Comparison of ENCODE assay signal across 16 cellular contexts in genomic region chr17:2799653-2800052, GRCh38. TPM values are rescaled to one million over a fixed set of nuclear protein-coding genes. Genes with fewer than 3 reads are reported as not detected.
DNase-seq lines count a peak whose midpoint lies in the region; ATAC-seq and TF ChIP-seq lines count a peak whose summit lies in the region.
"Had no signal": no experiment of that assay in that cellular context is flagged by ENCODE, and none has a peak within 500 bp of the region (broad histone marks: within the 10 kb centered on the region; RNA-seq: fewer than 3 reads in every experiment).

No MANE protein-coding gene starts in this region.

- peaks cover 0 to 40% (median 6%) of the 10 kb centered on the region in 9 donors for H3K4me1 ChIP-seq in heart right ventricle
- H3K4me1 ChIP-seq in effector memory CD4-positive, alpha-beta T cell (ENCODE audit: control insufficient read depth, insufficient read depth, low read length, poor library complexity, severe bottlenecking) = peaks cover 35% of the 10 kb centered on the region

- WGBS in heart right ventricle, 2 donors = 59 to 60% methylated on average over 7 of the region's 7 CpGs

- H3K27me3 Mint-ChIP-seq in activated CD4-positive, alpha-beta T cell treated with anti-CD3 and anti-CD28 coated beads, Interleukin-2, amount 10 ng/mL, durations not matched to agents 7 days and 5 days = peaks cover 12% of the 10 kb centered on the region
- H3K27me3 Mint-ChIP-seq in T-helper 17 cell = no peaks in the 10 kb centered on the region
- peaks cover 67% of the 10 kb centered on the region for H3K27me3 Mint-ChIP-seq in activated naive CD4-positive, alpha-beta T cell treated with anti-CD3 and anti-CD28 coated beads, Interleukin-2, amount 10 ng/mL, durations not matched to agents 7 days and 5 days

- no peak for TF ChIP-seq CTCF in heart right ventricle (IDR thresholded peaks at IDR 0.05)

- intact Hi-C loops in heart right ventricle (cut with DNase I) = no loop called here

- no peak overlapping the region for H3K4me3 Mint-ChIP-seq in activated CD4-positive, alpha-beta T cell treated with anti-CD3 and anti-CD28 coated beads, Interleukin-2, amount 10 ng/mL, durations not matched to agents 7 days and 5 days
- no peak overlapping the region for H3K4me3 Mint-ChIP-seq in T-helper 17 cell
- H3K4me3 Mint-ChIP-seq in activated naive CD4-positive, alpha-beta T cell treated with anti-CD3 and anti-CD28 coated beads, Interleukin-2, amount 10 ng/mL, durations not matched to agents 7 days and 5 days = no peak overlapping the region
- H3K4me3 Mint-ChIP-seq: H9 had no signal

- no peaks in the 10 kb centered on the region for H3K9me3 Mint-ChIP-seq in activated CD4-positive, alpha-beta T cell treated with anti-CD3 and anti-CD28 coated beads, Interleukin-2, amount 10 ng/mL, durations not matched to agents 7 days and 5 days
- no peaks in the 10 kb centered on the region for H3K9me3 Mint-ChIP-seq in activated naive CD4-positive, alpha-beta T cell treated with anti-CD3 and anti-CD28 coated beads, Interleukin-2, amount 10 ng/mL, durations not matched to agents 7 days and 5 days
- H3K9me3 Mint-ChIP-seq: H9 had no signal

- H3K4me3 ChIP-seq in heart right ventricle = no peak overlapping the region
- no peak overlapping the region for H3K4me3 ChIP-seq in effector memory CD4-positive, alpha-beta T cell (ENCODE audit: insufficient read depth, low read depth, low read length, poor library complexity, severe bottlenecking)

- POLR2A ChIA-PET in activated CD4-positive, alpha-beta T cell treated with anti-CD3 and anti-CD28 coated beads, Interleukin-2, amount 10 ng/mL, durations not matched to agents 7 days and 5 days (lab: Charles Lee) = no interaction called here

- H3K36me3 Mint-ChIP-seq in activated CD4-positive, alpha-beta T cell treated with anti-CD3 and anti-CD28 coated beads, Interleukin-2, amount 10 ng/mL, durations not matched to agents 7 days and 5 days (ENCODE audit: low read depth) = peaks cover 52% of the 10 kb centered on the region
- H3K36me3 Mint-ChIP-seq in T-helper 17 cell (ENCODE audit: low read depth) = peaks cover 11% of the 10 kb centered on the region
- peaks cover 47% of the 10 kb centered on the region for H3K36me3 Mint-ChIP-seq in activated naive CD4-positive, alpha-beta T cell treated with anti-CD3 and anti-CD28 coated beads, Interleukin-2, amount 10 ng/mL, durations not matched to agents 7 days and 5 days

- H3K27me3 ChIP-seq in heart right ventricle = peaks cover 0 to 25% (median 13%) of the 10 kb centered on the region in 7 donors
- H3K27me3 ChIP-seq in effector memory CD4-positive, alpha-beta T cell (replicated peaks; ENCODE audit: control insufficient read depth, insufficient read depth, low read length, poor library complexity, severe bottlenecking) = no peaks in the 10 kb centered on the region

- no peak for ATAC-seq in T-helper 17 cell
- ATAC-seq in heart right ventricle = peak in 7 of 8 donors; percentile 63 to 73 (median 67)
- no peak for ATAC-seq in HG02759 (IDR thresholded peaks at IDR 0.05; ENCODE audit: unreplicated experiment)

- H3K9me3 ChIP-seq in T-helper 17 cell (ENCODE audit: control insufficient read depth, low read length, poor library complexity, severe bottlenecking) (no peaks in the 10 kb centered on the region), heart right ventricle (no peaks in the 10 kb centered on the region)
- H3K9me3 ChIP-seq in effector memory CD4-positive, alpha-beta T cell (ENCODE audit: control insufficient read depth, low read length) = no peaks in the 10 kb centered on the region

- no peak for DNase-seq in activated CD4-positive, alpha-beta T cell treated with anti-CD3 and anti-CD28 coated beads, Interleukin-2, amount 10 ng/mL, durations not matched to agents 7 days and 5 days
- no peak for DNase-seq in activated CD4-positive, alpha-beta T cell treated with anti-CD3 and anti-CD28 coated beads for 48 hours
- DNase-seq in T-helper 17 cell (no peak), heart right ventricle (peak; percentile 23 to 38), occipital lobe (lab: John Stamatoyannopoulos, UW) (peak; percentile 31)
- DNase-seq in effector memory CD4-positive, alpha-beta T cell = no peak
- no peak for DNase-seq in activated naive CD4-positive, alpha-beta T cell treated with anti-CD3 and anti-CD28 coated beads, Interleukin-2, amount 10 ng/mL, durations not matched to agents 7 days and 5 days
- DNase-seq: H9, Karpas-422, NCI-H1105, NCI-H187 treated with DMSO at 0.1 percent for 48 hours, NCI-H345, NCI-H69 had no signal

- peak overlapping the region; percentile 9 for H3K27ac Mint-ChIP-seq in activated CD4-positive, alpha-beta T cell treated with anti-CD3 and anti-CD28 coated beads, Interleukin-2, amount 10 ng/mL, durations not matched to agents 7 days and 5 days
- peak overlapping the region; percentile 92 for H3K27ac Mint-ChIP-seq in T-helper 17 cell
- no peak overlapping the region for H3K27ac Mint-ChIP-seq in activated naive CD4-positive, alpha-beta T cell treated with anti-CD3 and anti-CD28 coated beads, Interleukin-2, amount 10 ng/mL, durations not matched to agents 7 days and 5 days

- H3K4me1 Mint-ChIP-seq in activated CD4-positive, alpha-beta T cell treated with anti-CD3 and anti-CD28 coated beads, Interleukin-2, amount 10 ng/mL, durations not matched to agents 7 days and 5 days = peaks cover 54% of the 10 kb centered on the region
- H3K4me1 Mint-ChIP-seq in T-helper 17 cell = peaks cover 54% of the 10 kb centered on the region
- H3K4me1 Mint-ChIP-seq in activated naive CD4-positive, alpha-beta T cell treated with anti-CD3 and anti-CD28 coated beads, Interleukin-2, amount 10 ng/mL, durations not matched to agents 7 days and 5 days = peaks cover 51% of the 10 kb centered on the region

- CTCF ChIA-PET in activated CD4-positive, alpha-beta T cell treated with anti-CD3 and anti-CD28 coated beads, Interleukin-2, amount 10 ng/mL, durations not matched to agents 7 days and 5 days (lab: Charles Lee) = interaction anchor here (1.8 to 2.0 kb wide), 2 partner anchors 14 to 15 kb away, joined by 6 read pairs; no protein-coding TSS in a partner anchor
- CTCF ChIA-PET in activated naive CD4-positive, alpha-beta T cell treated with anti-CD3 and anti-CD28 coated beads, Interleukin-2, amount 10 ng/mL, durations not matched to agents 7 days and 5 days (lab: Charles Lee) = interaction anchor here (1.5 kb wide), 1 partner anchor 13 kb away, joined by 4 read pairs; no protein-coding TSS in a partner anchor

- H3K36me3 ChIP-seq in heart right ventricle = no peaks in the 10 kb centered on the region
- peaks cover 26% of the 10 kb centered on the region for H3K36me3 ChIP-seq in effector memory CD4-positive, alpha-beta T cell (ENCODE audit: control insufficient read depth, insufficient read depth, low read length)

- H3K27ac ChIP-seq in heart right ventricle = no peak overlapping the region
- H3K27ac ChIP-seq in effector memory CD4-positive, alpha-beta T cell (ENCODE audit: insufficient read depth, low read length, poor library complexity, severe bottlenecking) = no peak overlapping the region

RNA-seq across cellular contexts. Expression of gene RAP1GAP2, which starts 3.4 kb away (rescaled TPM):
- 10 to 100 TPM; 27.8 to 37.3 TPM for total RNA-seq in activated CD4-positive, alpha-beta T cell treated with anti-CD3 and anti-CD28 coated beads, Interleukin-2, amount 10 ng/mL, durations not matched to agents 7 days and 5 days
- total RNA-seq in T-helper 17 cell = 100 to 1,000 TPM in 1 of 2 donors, 10 to 100 TPM in 1; 77.3 to 109 TPM
- total RNA-seq in heart right ventricle = 10 to 100 TPM; 25.0 to 51.3 (median 38.0) TPM
- polyA plus RNA-seq in heart right ventricle = 10 to 100 TPM in 1 of 2 donors, 1 to 10 TPM in 1; 9.5 to 19.3 TPM
- total RNA-seq in occipital lobe = 29.3 TPM

RNA-seq across cellular contexts. Expression of gene CCDC92B, which starts 50.2 kb away (rescaled TPM):
- total RNA-seq in activated CD4-positive, alpha-beta T cell treated with anti-CD3 and anti-CD28 coated beads, Interleukin-2, amount 10 ng/mL, durations not matched to agents 7 days and 5 days = under 1 TPM in 1 of 2 experiments, not detected in 1; 0.08 TPM
- total RNA-seq in T-helper 17 cell (under 1 TPM; 0.13 to 0.37 TPM), heart right ventricle (under 1 TPM; 0.06 to 0.30 (median 0.19) TPM), occipital lobe (1.1 TPM)
- under 1 TPM; 0.06 to 0.44 TPM for polyA plus RNA-seq in heart right ventricle
- total RNA-seq: A172, Daoy had no signal

Comparison
In these comparisons a context has a peak if more than half of its experiments do, and no peak if none do; other contexts are left out.
1. DNase-seq: peak in heart right ventricle (2 of 2) and occipital lobe (single experiment); none in activated CD4-positive, alpha-beta T cell treated with anti-CD3 and anti-CD28 coated beads, Interleukin-2, amount 10 ng/mL, durations not matched to agents 7 days and 5 days (single experiment), activated CD4-positive, alpha-beta T cell treated with anti-CD3 and anti-CD28 coated beads for 48 hours (single experiment), T-helper 17 cell (0 of 3), effector memory CD4-positive, alpha-beta T cell (0 of 3) and activated naive CD4-positive, alpha-beta T cell treated with anti-CD3 and anti-CD28 coated beads, Interleukin-2, amount 10 ng/mL, durations not matched to agents 7 days and 5 days (single experiment).
2. ATAC-seq: peak in heart right ventricle (7 of 8); none in T-helper 17 cell (single experiment) and HG02759 (single experiment).